Comparison of ENCODE assay signal across 1 cellular context in genomic region chr9:68653141-68653595, GRCh38.
TF ChIP-seq lines count a peak whose summit lies in the region.

No MANE protein-coding gene starts in this region.

TF ChIP-seq in GM12878, 131 proteins besides CTCF, POLR2A, EP300 and RAD21 (continued from another document):
- TF ChIP-seq ZBTB40 (IDR thresholded peaks at IDR 0.05; ENCODE audit: borderline replicate concordance) = no peak; the same call in 1 of the 2 replicates
